In the genomic region with DNA sequence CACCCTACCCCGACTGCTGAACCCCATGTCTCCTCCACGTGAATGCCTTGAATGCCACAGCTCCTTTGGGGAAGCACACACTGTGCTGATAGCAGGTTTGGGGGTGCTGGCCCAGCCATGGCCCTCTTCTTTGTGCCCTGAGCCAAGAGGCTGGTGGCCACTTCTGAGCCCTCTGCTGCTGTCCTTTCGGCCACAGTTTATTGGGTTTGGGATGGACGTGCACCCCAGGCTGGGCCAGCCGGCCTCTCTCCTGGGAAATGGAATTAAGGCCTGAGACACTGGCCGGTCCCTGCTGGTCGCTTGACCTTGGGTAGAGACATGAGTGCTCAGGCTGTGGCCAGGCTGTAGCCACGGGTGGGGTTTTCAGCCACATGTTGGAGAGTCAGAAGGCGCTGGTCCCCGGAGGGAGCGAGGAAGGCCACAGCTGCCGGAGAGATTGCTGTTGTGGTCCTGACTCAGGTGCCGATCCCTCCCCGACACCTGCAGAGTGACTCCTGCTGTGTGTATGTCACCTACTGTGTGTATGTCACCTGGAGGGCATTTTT, we compare ENCODE assay signal across 17 cellular contexts. TPM values are rescaled to one million over a fixed set of nuclear protein-coding genes. Genes with fewer than 3 reads are reported as not detected.
DNase-seq lines count a peak whose midpoint lies in the region; ATAC-seq and TF ChIP-seq lines count a peak whose summit lies in the region.
"Had no signal": no experiment of that assay in that cellular context is flagged by ENCODE, and none has a peak within 500 bp of the region (broad histone marks: within the 10 kb centered on the region; RNA-seq: fewer than 3 reads in every experiment).

No MANE protein-coding gene starts in this region.

- H3K4me1 ChIP-seq in liver (ENCODE audit: control insufficient read depth in 4 of 4, insufficient read depth in 4 of 4, low read length in 3 of 4) (no peaks in the 10 kb centered on the region), right lobe of liver (no peaks in the 10 kb centered on the region), neuronal stem cell (ENCODE audit: control insufficient read depth in 2 of 2, insufficient read depth in 1 of 2, low read depth in 1 of 2, low read length in 2 of 2) (peaks cover 17 to 31% of the 10 kb centered on the region in 2 donors), GM23248 (ENCODE audit: insufficient read depth) (no peaks in the 10 kb centered on the region)

- DNase-seq in right lobe of liver, result no peak
- peak; percentile 31 for DNase-seq in left ventricle myocardium superior
- DNase-seq in neuronal stem cell (ENCODE audit: low spot score), result no peak
- DNase-seq in putamen (ENCODE audit: low spot score), result no peak
- DNase-seq in GM23248, result no peak
- DNase-seq in activated CD4-positive, alpha-beta T cell treated with anti-CD3 and anti-CD28 coated beads, Interleukin-2, amount 50 U/mL, for 48 hours, result no peak
- DNase-seq: DND-41, GDM1, NCI-H1048, NCI-H1694, NCI-H2107, NCI-H446 treated with DMSO at 0.1 percent for 48 hours, SIG-M5 had no signal

- no peak overlapping the region for H3K9ac ChIP-seq in liver (ENCODE audit: low read depth in 1 of 2, low read length in 2 of 2)
- H3K9ac ChIP-seq in neuronal stem cell (ENCODE audit: low read depth, low read length, poor library complexity), result peak overlapping the region; percentile 12
- H3K9ac ChIP-seq in GM23248, result no peak overlapping the region

- 90% methylated on average over 14 of the region's 14 CpGs for WGBS in liver
- WGBS in right lobe of liver (ENCODE audit: insufficient coverage, low coverage, low lambda C conversion rate, missing lambda C conversion rate), result 50% methylated on average over 2 of the region's 14 CpGs
- WGBS in neuronal stem cell (ENCODE audit: extremely low coverage in 2 of 2, insufficient read length in 2 of 2, insufficient replicate concordance in 1 of 2), 2 donors, result no CpG with 5 or more reads among the region's 14 CpGs
- WGBS in GM23248 (ENCODE audit: low coverage in 1 of 2, low lambda C conversion rate in 2 of 2, missing lambda C conversion rate in 2 of 2), 2 experiments, result 75 to 78% methylated on average over 14 of the region's 14 CpGs

- H3K14ac ChIP-seq in neuronal stem cell (ENCODE audit: low read length), result no peak overlapping the region

- H3K79me2 ChIP-seq in GM23248 (ENCODE audit: insufficient read depth), result no peaks in the 10 kb centered on the region

- peak overlapping the region; percentile 61 for H2BK15ac ChIP-seq in neuronal stem cell (ENCODE audit: low read length)

- H3F3A ChIP-seq in GM23248 (ENCODE audit: insufficient read depth), result no peaks in the 10 kb centered on the region

- H3K18ac ChIP-seq in neuronal stem cell (ENCODE audit: low read length), result peak overlapping the region; percentile 38

- intact Hi-C loops in right lobe of liver (cut with DNase I) (loop anchor here in 1 of 2 donors (10.0 kb wide), 1 partner anchor 58 kb away; the partner anchor contains the start of gene MYMK), left ventricle myocardium superior (cut with micrococcal nuclease) (no loop called here)

- no peak for ATAC-seq in right lobe of liver
- no peak for ATAC-seq in left ventricle myocardium superior
- no peak for ATAC-seq in HG03378 (IDR thresholded peaks at IDR 0.05; ENCODE audit: unreplicated experiment)
- ATAC-seq: K562 had no signal

- no peaks in the 10 kb centered on the region for H3K9me2 ChIP-seq in GM23248 (ENCODE audit: insufficient read depth)

- H4K91ac ChIP-seq in neuronal stem cell (ENCODE audit: low read depth, low read length, poor library complexity), result no peak overlapping the region

- H3K36me3 ChIP-seq in liver (ENCODE audit: control insufficient read depth in 4 of 4, insufficient read depth in 3 of 4, low read depth in 1 of 4, low read length in 3 of 4) (no peaks in the 10 kb centered on the region), right lobe of liver (no peaks in the 10 kb centered on the region), neuronal stem cell (replicated peaks in 1 of 2; ENCODE audit: control insufficient read depth in 2 of 2, insufficient read depth in 2 of 2, low read length in 2 of 2) (no peaks in the 10 kb centered on the region), GM23248 (ENCODE audit: low read depth) (no peaks in the 10 kb centered on the region)

- no peak for TF ChIP-seq RAD21 in liver (IDR thresholded peaks at IDR 0.05)

- TF ChIP-seq POLR2A in right lobe of liver (IDR thresholded peaks at IDR 0.05), result no peak

- H3K9me3 ChIP-seq in liver (ENCODE audit: control insufficient read depth in 4 of 4, low read length in 3 of 4) (no peaks in the 10 kb centered on the region), right lobe of liver (no peaks in the 10 kb centered on the region), neuronal stem cell (replicated peaks in 1 of 2; ENCODE audit: control insufficient read depth in 2 of 2, insufficient read depth in 1 of 2, low read depth in 1 of 2, low read length in 2 of 2) (no peaks in the 10 kb centered on the region), GM23248 (ENCODE audit: low read depth) (no peaks in the 10 kb centered on the region)

- H3K27me3 ChIP-seq in liver (ENCODE audit: control insufficient read depth in 4 of 4, insufficient read depth in 4 of 4, low read length in 3 of 4), result peaks cover 0 to 6% (median 0%) of the 10 kb centered on the region in 4 donors
- H3K27me3 ChIP-seq in right lobe of liver, result no peaks in the 10 kb centered on the region
- peaks cover 0 to 42% (median 0%) of the 10 kb centered on the region in 3 experiments for H3K27me3 ChIP-seq in neuronal stem cell (ENCODE audit: control insufficient read depth in 3 of 3, insufficient read depth in 3 of 3, low read depth in 1 of 3, low read length in 3 of 3)
- H3K27me3 ChIP-seq in GM23248 (replicated peaks; ENCODE audit: insufficient read depth), result peaks cover 64% of the 10 kb centered on the region

- H2AFZ ChIP-seq in neuronal stem cell (ENCODE audit: low read length) (no peak overlapping the region), GM23248 (no peak overlapping the region)

- H3K4ac ChIP-seq in neuronal stem cell (ENCODE audit: low read length), result no peak overlapping the region

- peak overlapping the region; percentile 93 for H2BK12ac ChIP-seq in neuronal stem cell (ENCODE audit: low read length)

- H4K20me1 ChIP-seq in GM23248 (ENCODE audit: insufficient read depth), result no peaks in the 10 kb centered on the region

- in situ Hi-C loops in GM23248 (cut with MboI), result no loop called here

- H2BK120ac ChIP-seq in neuronal stem cell (ENCODE audit: low read depth, low read length), result no peak overlapping the region

- TF ChIP-seq CTCF in liver (IDR thresholded peaks at IDR 0.05; ENCODE audit: low read depth, low read length, missing input control) (no peak), right lobe of liver (IDR thresholded peaks at IDR 0.05) (no peak)

- no peak overlapping the region for H3K23ac ChIP-seq in neuronal stem cell (ENCODE audit: low read depth, low read length, poor library complexity)

- H3K4me2 ChIP-seq in neuronal stem cell (ENCODE audit: insufficient read depth, low read length, poor library complexity, severe bottlenecking) (no peak overlapping the region), GM23248 (ENCODE audit: unreplicated experiment) (no peak overlapping the region)

- no peaks in the 10 kb centered on the region for H3K79me1 ChIP-seq in neuronal stem cell (ENCODE audit: low read depth, low read length)

- no peak overlapping the region for H4K8ac ChIP-seq in neuronal stem cell (ENCODE audit: low read depth, low read length)

- peak overlapping the region; percentile 47 to 73 for H3K27ac ChIP-seq in liver (ENCODE audit: low read depth in 1 of 2, low read length in 2 of 2)
- peak overlapping the region in 1 of 3 donors; percentile 54 for H3K27ac ChIP-seq in right lobe of liver
- H3K27ac ChIP-seq in neuronal stem cell (replicated peaks; ENCODE audit: low read length), result no peak overlapping the region
- H3K27ac ChIP-seq in GM23248, result no peak overlapping the region
- H3K27ac ChIP-seq: HL-60 had no signal

- peak overlapping the region; percentile 64 for H2AK5ac ChIP-seq in neuronal stem cell (ENCODE audit: low read depth, low read length)

- H2BK5ac ChIP-seq in neuronal stem cell (ENCODE audit: low read length), result peak overlapping the region; percentile 68

- no peak overlapping the region for H3K4me3 ChIP-seq in liver (ENCODE audit: low read depth in 1 of 3, low read length in 3 of 3)
- no peak overlapping the region for H3K4me3 ChIP-seq in right lobe of liver
- no peak overlapping the region for H3K4me3 ChIP-seq in neuronal stem cell (ENCODE audit: low read length in 2 of 2)
- H3K4me3 ChIP-seq in GM23248, result no peak overlapping the region
- H3K4me3 ChIP-seq: K562 had no signal

TF ChIP-seq in liver, 16 proteins besides CTCF, POLR2A, EP300 and RAD21 (continues in another document):
- TF ChIP-seq HNF4A (conservative IDR thresholded peaks at IDR 0.05), result no peak
- no peak for TF ChIP-seq EGR1 (IDR thresholded peaks at IDR 0.05; ENCODE audit: low read depth in 2 of 2)

RNA-seq across cellular contexts. Expression of gene FAM163B, which starts 26.6 kb away (rescaled TPM):
- total RNA-seq in liver (1 to 10 TPM; 3.0 to 3.7 TPM), right lobe of liver (1 to 10 TPM; 1.6 to 5.8 (median 3.0) TPM), left ventricle myocardium superior (not detected)
- polyA plus RNA-seq in liver (1 to 10 TPM; 2.1 to 4.0 TPM), GM23248 (2016; fragmentation: Nextera tagmentation; extraction: Ambion mirVana) (not detected in 2 replicates)
- polyA plus RNA-seq in neuronal stem cell (2013, experiment 1 of 2), result 0.18 TPM
- 0.12 TPM for polyA plus RNA-seq in neuronal stem cell (2013, experiment 2 of 2)
- not detected in 2 replicates for total RNA-seq in GM23248 (2014; rRNA removed; shearing (Covaris generic))
- total RNA-seq: K562 had no signal
- polyA plus RNA-seq: K562 had no signal

RNA-seq across cellular contexts. Expression of gene ADAMTSL2, which starts 48.1 kb away (rescaled TPM):
- 10 to 100 TPM in 1 of 2 donors, 1 to 10 TPM in 1; 1.8 to 18.2 TPM for total RNA-seq in liver
- polyA plus RNA-seq in liver, result 10 to 100 TPM in 1 of 2 donors, 1 to 10 TPM in 1; 3.8 to 11.6 TPM
- total RNA-seq in right lobe of liver, result 10 to 100 TPM in 3 of 6 experiments, 1 to 10 TPM in 3; 9.2 to 24.8 (median 12.7) TPM
- 5.1 TPM for total RNA-seq in left ventricle myocardium superior
- 0.17 TPM for polyA plus RNA-seq in neuronal stem cell (2013, experiment 1 of 2)
- 0.15 TPM for polyA plus RNA-seq in neuronal stem cell (2013, experiment 2 of 2)
- total RNA-seq in GM23248 (2014; rRNA removed; shearing (Covaris generic)), result 0.11 TPM in 1 of 2 replicates, not detected in the other
- not detected in 2 replicates for polyA plus RNA-seq in GM23248 (2016; fragmentation: Nextera tagmentation; extraction: Ambion mirVana)
- polyA plus RNA-seq: K562 had no signal

RNA-seq across cellular contexts. Expression of gene DBH, which starts 53.6 kb away (rescaled TPM):
- 1 to 10 TPM in 1 of 2 donors, under 1 TPM in 1; 0.37 to 2.4 TPM for total RNA-seq in liver
- polyA plus RNA-seq in liver, result 10 to 100 TPM in 1 of 2 donors, 1 to 10 TPM in 1; 2.7 to 21.2 TPM
- 10 to 100 TPM in 1 of 6 experiments, 1 to 10 TPM in 5; 1.2 to 12.9 (median 5.7) TPM for total RNA-seq in right lobe of liver
- total RNA-seq in left ventricle myocardium superior, result not detected
- polyA plus RNA-seq in neuronal stem cell (2013, experiment 1 of 2), result not detected
- not detected for polyA plus RNA-seq in neuronal stem cell (2013, experiment 2 of 2)
- not detected in 2 replicates for total RNA-seq in GM23248 (2014; rRNA removed; shearing (Covaris generic))
- polyA plus RNA-seq in GM23248 (2016; fragmentation: Nextera tagmentation; extraction: Ambion mirVana), result not detected in 2 replicates
- total RNA-seq: K562 had no signal
- polyA plus RNA-seq: K562 had no signal

RNA-seq across cellular contexts. Expression of gene MYMK, which starts 57.8 kb away (rescaled TPM):
- total RNA-seq in liver (not detected), right lobe of liver (not detected), left ventricle myocardium superior (not detected)
- polyA plus RNA-seq in liver (not detected), GM23248 (2016; fragmentation: Nextera tagmentation; extraction: Ambion mirVana) (not detected in 2 replicates)
- polyA plus RNA-seq in neuronal stem cell (2013, experiment 1 of 2), result not detected
- polyA plus RNA-seq in neuronal stem cell (2013, experiment 2 of 2), result not detected
- total RNA-seq in GM23248 (2014; rRNA removed; shearing (Covaris generic)), result not detected in 2 replicates
- total RNA-seq: K562 had no signal
- polyA plus RNA-seq: K562 had no signal

Comparison
In these comparisons a context has a peak if more than half of its experiments do, and no peak if none do; other contexts are left out.
1. H3K27ac ChIP-seq: peak in liver (2 of 2); none in neuronal stem cell (single experiment) and GM23248 (single experiment).